8 cellular contexts compared by ENCODE assay signal in genomic region chr15:101641134-101641764, GRCh38. TPM values are rescaled to one million over a fixed set of nuclear protein-coding genes. Genes with fewer than 3 reads are reported as not detected.
DNase-seq lines count a peak whose midpoint lies in the region; ATAC-seq and TF ChIP-seq lines count a peak whose summit lies in the region.

No MANE protein-coding gene starts in this region.

- no peaks in the 10 kb centered on the region for H3K9me3 Mint-ChIP-seq in activated CD4-positive, alpha-beta memory T cell treated with anti-CD3 and anti-CD28 coated beads for 36 hours

- H3K9me3 ChIP-seq in lung (ENCODE audit: control insufficient read depth in 2 of 2, insufficient read depth in 1 of 2, low read length in 1 of 2): peaks cover 0 to 3% of the 10 kb centered on the region in 2 donors

- H3K27me3 Mint-ChIP-seq in activated CD4-positive, alpha-beta memory T cell treated with anti-CD3 and anti-CD28 coated beads for 36 hours: no peaks in the 10 kb centered on the region

- intact Hi-C loops in activated CD4-positive, alpha-beta memory T cell treated with anti-CD3 and anti-CD28 coated beads for 36 hours (cut with micrococcal nuclease): loop anchor here (1.0 kb wide), 1 partner anchor 341 kb away; no protein-coding TSS in a partner anchor
- intact Hi-C loops in dorsolateral prefrontal cortex (cut with DNase I): loop anchor here (2.0 to 10.0 kb wide), 6 partner anchors 118 to 340 kb away; partner anchors contain the start of gene PCSK6 (in 1 of the 2)

- H3K36me3 Mint-ChIP-seq in activated CD4-positive, alpha-beta memory T cell treated with anti-CD3 and anti-CD28 coated beads for 36 hours: peaks cover 48% of the 10 kb centered on the region

- H3K36me3 ChIP-seq in lung (ENCODE audit: control insufficient read depth in 2 of 2, insufficient read depth in 2 of 2, low read length in 2 of 2): peaks cover 20 to 27% of the 10 kb centered on the region in 2 donors

- 18 to 21% methylated on average over 7 of the region's 7 CpGs for WGBS in lung, 2 donors

- CTCF ChIA-PET in activated CD4-positive, alpha-beta memory T cell treated with anti-CD3 and anti-CD28 coated beads for 36 hours (lab: Charles Lee): interaction anchor here (0.6 to 4.2 kb wide), 31 partner anchors 8 to 1045 kb away, joined by 3 to 49 read pairs (median 4); partner anchors contain the start of gene SNRPA1

- H3K4me3 Mint-ChIP-seq in activated CD4-positive, alpha-beta memory T cell treated with anti-CD3 and anti-CD28 coated beads for 36 hours: no peak overlapping the region

- peaks cover 29% of the 10 kb centered on the region for H3K4me1 Mint-ChIP-seq in activated CD4-positive, alpha-beta memory T cell treated with anti-CD3 and anti-CD28 coated beads for 36 hours (ENCODE audit: low read depth)

- peaks cover 0 to 7% of the 10 kb centered on the region in 2 donors for H3K4me1 ChIP-seq in lung (ENCODE audit: control insufficient read depth in 2 of 2, insufficient read depth in 2 of 2, low read length in 2 of 2)

- H3K27ac ChIP-seq in dorsolateral prefrontal cortex: peak overlapping the region; percentile 67 to 98 (median 92)
- peak overlapping the region in 1 of 2 donors; percentile 49 for H3K27ac ChIP-seq in lung (ENCODE audit: low read depth in 1 of 2, low read length in 1 of 2)

- peak; percentile 51 for DNase-seq in GM04504 (ENCODE audit: low read depth)
- DNase-seq in NCI-H526 (lab: John Stamatoyannopoulos, UW): peak; percentile 56 to 75
- peak; percentile 86 for DNase-seq in activated CD4-positive, alpha-beta memory T cell treated with anti-CD3 and anti-CD28 coated beads for 36 hours
- DNase-seq in dorsolateral prefrontal cortex: peak in 9 of 10 donors; percentile 64 to 90 (median 75)
- peak; percentile 61 for DNase-seq in lung (ENCODE audit: low spot score)
- peak; percentile 23 for DNase-seq in stimulated activated CD8-positive, alpha-beta memory T cell treated with anti-CD3 and anti-CD28 coated beads, Interleukin-12 subunit alpha, Interleukin-12 subunit beta, amount 100 ng/mL, for 24 hours (ENCODE audit: extremely low read depth)

- POLR2A ChIA-PET in activated CD4-positive, alpha-beta memory T cell treated with anti-CD3 and anti-CD28 coated beads for 36 hours (lab: Charles Lee): no interaction called here

- ATAC-seq in HG02678 (IDR thresholded peaks at IDR 0.05; ENCODE audit: unreplicated experiment): peak; percentile 55
- ATAC-seq in lung (ENCODE audit: insufficient read depth, low FRiP score): peak; percentile 72
- no peak for ATAC-seq in HG03439 (IDR thresholded peaks at IDR 0.05; ENCODE audit: unreplicated experiment)

- H3K4me3 ChIP-seq in dorsolateral prefrontal cortex (peak overlapping the region in 37 of 59 donors; percentile 1 to 52 (median 21)), lung (no peak overlapping the region)

- TF ChIP-seq CTCF in dorsolateral prefrontal cortex (IDR thresholded peaks at IDR 0.05 in 54 of 56, conservative IDR thresholded peaks at IDR 0.05 in 2 of 56; ENCODE audit: low read depth in 1 of 56, partially characterized antibody in 56 of 56): peak; percentile 86 to 100 (median 98)
- TF ChIP-seq CTCF in lung (IDR thresholded peaks at IDR 0.05; ENCODE audit: control extremely low read depth, extremely low read depth): peak; percentile 88

- peak overlapping the region; percentile 71 for H3K27ac Mint-ChIP-seq in activated CD4-positive, alpha-beta memory T cell treated with anti-CD3 and anti-CD28 coated beads for 36 hours

- no peaks in the 10 kb centered on the region for H3K27me3 ChIP-seq in dorsolateral prefrontal cortex
- no peaks in the 10 kb centered on the region for H3K27me3 ChIP-seq in lung (ENCODE audit: control insufficient read depth, insufficient read depth)

RNA-seq across cellular contexts. Expression of gene TM2D3, which starts 10.9 kb away (rescaled TPM):
- 10 to 100 TPM; 41.7 to 48.1 TPM for total RNA-seq in activated CD4-positive, alpha-beta memory T cell treated with anti-CD3 and anti-CD28 coated beads for 36 hours
- total RNA-seq in dorsolateral prefrontal cortex (100 to 1,000 TPM in 78 of 120 experiments, 10 to 100 TPM in 42; 50.8 to 137 (median 106) TPM), lung (10 to 100 TPM; 44.3 to 68.1 TPM)
- polyA plus RNA-seq in lung: 10 to 100 TPM; 40.2 to 44.9 TPM

Comparison
In these comparisons a context has a peak if more than half of its experiments do, and no peak if none do; other contexts are left out.
1. DNase-seq: peak in every context shown above with its lines; median percentile 86 in activated CD4-positive, alpha-beta memory T cell treated with anti-CD3 and anti-CD28 coated beads for 36 hours; 75 in dorsolateral prefrontal cortex; 66 in NCI-H526; 61 in lung; 51 in GM04504; 23 in stimulated activated CD8-positive, alpha-beta memory T cell treated with anti-CD3 and anti-CD28 coated beads, Interleukin-12 subunit alpha, Interleukin-12 subunit beta, amount 100 ng/mL, for 24 hours.